1 cellular context compared by ENCODE assay signal in the genomic region with DNA sequence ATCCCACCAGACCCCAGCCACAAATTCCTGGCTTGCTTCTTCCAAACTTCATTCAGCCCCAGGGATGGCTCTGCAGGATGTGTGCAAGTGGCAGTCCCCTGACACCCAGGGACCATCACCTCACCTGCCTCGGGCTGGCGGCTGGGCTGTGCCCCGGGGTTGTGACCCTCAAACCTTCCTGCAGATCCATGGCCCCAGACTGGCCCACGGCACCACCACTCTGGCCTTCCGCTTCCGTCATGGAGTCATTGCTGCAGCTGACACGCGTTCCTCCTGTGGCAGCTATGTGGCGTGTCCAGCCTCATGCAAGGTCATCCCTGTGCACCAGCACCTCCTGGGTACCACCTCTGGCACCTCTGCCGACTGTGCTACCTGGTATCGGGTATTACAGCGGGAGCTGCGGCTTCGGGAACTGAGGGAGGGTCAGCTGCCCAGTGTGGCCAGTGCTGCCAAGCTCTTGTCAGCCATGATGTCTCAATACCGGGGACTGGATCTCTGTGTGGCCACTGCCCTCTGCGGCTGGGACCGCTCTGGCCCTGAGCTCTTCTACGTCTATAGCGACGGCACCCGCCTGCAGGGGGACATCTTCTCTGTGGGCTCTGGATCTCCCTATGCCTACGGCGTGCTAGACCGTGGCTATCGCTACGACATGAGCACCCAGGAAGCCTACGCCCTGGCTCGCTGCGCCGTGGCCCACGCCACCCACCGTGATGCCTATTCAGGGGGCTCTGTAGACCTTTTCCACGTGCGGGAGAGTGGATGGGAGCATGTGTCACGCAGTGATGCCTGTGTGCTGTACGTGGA.
TF ChIP-seq lines count a peak whose summit lies in the region.

TSS of gene PSMB11 (plus strand) at position 51 of the 804 bp plus-strand sequence. CDS start at position 65, 14 bp downstream.

TF ChIP-seq in WTC11, 78 proteins besides CTCF, POLR2A, EP300 and RAD21:
- no peak for TF ChIP-seq PRRX2 (CRISPR knock-in tag; IDR thresholded peaks at IDR 0.05)
- TF ChIP-seq E2F5 (CRISPR knock-in tag; IDR thresholded peaks at IDR 0.05): no peak
TF ChIP-seq in WTC11: peak in this region for 0.
